In the genomic region with DNA sequence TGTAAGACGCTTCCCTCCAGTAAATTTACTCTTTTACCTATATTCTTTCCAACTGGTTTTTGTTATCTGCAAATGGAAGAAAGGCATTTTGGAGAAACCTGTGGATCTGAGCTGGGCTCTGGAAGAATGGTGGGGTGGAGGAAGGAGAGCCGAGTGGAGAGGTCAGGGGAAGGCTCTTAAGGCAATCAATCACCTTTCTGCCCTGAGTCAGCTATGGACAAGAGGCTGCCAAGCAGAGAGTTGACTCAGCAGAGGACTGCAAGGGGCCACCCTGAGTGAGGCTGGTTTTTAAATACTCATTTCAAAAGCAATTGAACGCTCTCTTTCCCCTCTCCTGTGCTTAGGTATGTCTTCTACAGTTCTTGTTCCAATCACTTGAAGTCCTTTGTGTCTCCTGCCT, we compare ENCODE assay signal across 12 cellular contexts.
DNase-seq lines count a peak whose midpoint lies in the region; ATAC-seq and TF ChIP-seq lines count a peak whose summit lies in the region.
"Had no signal": no experiment of that assay in that cellular context is flagged by ENCODE, and none has a peak within 500 bp of the region (broad histone marks: within the 10 kb centered on the region; RNA-seq: fewer than 3 reads in every experiment).

No MANE protein-coding gene starts in this region.

- H3K27ac ChIP-seq in thyroid gland (peak overlapping the region; percentile 14 to 75 (median 18)), Karpas-422 (ENCODE audit: low read length) (no peak overlapping the region)

- ATAC-seq in activated naive CD8-positive, alpha-beta T cell treated with anti-CD3 and anti-CD28 coated beads, Interleukin-2, amount 50 U/mL, for 24 hours = peak; percentile 26
- no peak for ATAC-seq in GM21786 (IDR thresholded peaks at IDR 0.05; ENCODE audit: unreplicated experiment)

- peaks cover 11% of the 10 kb centered on the region for H3K4me1 Mint-ChIP-seq in activated naive CD8-positive, alpha-beta T cell treated with anti-CD3 and anti-CD28 coated beads, Interleukin-2, amount 50 U/mL, for 24 hours
- H3K4me1 Mint-ChIP-seq in activated naive CD8-positive, alpha-beta T cell treated with anti-CD3 and anti-CD28 coated beads for 36 hours = peaks cover 9% of the 10 kb centered on the region
- H3K4me1 Mint-ChIP-seq: central memory CD8-positive, alpha-beta T cell had no signal

- H3K9me3 Mint-ChIP-seq in activated naive CD8-positive, alpha-beta T cell treated with anti-CD3 and anti-CD28 coated beads, Interleukin-2, amount 50 U/mL, for 24 hours = no peaks in the 10 kb centered on the region
- no peaks in the 10 kb centered on the region for H3K9me3 Mint-ChIP-seq in activated naive CD8-positive, alpha-beta T cell treated with anti-CD3 and anti-CD28 coated beads for 36 hours
- H3K9me3 Mint-ChIP-seq: CD4-positive, CD25-positive, alpha-beta regulatory T cell; central memory CD8-positive, alpha-beta T cell had no signal

- H3K36me3 Mint-ChIP-seq in activated naive CD8-positive, alpha-beta T cell treated with anti-CD3 and anti-CD28 coated beads, Interleukin-2, amount 50 U/mL, for 24 hours (ENCODE audit: low read depth) = no peaks in the 10 kb centered on the region
- no peaks in the 10 kb centered on the region for H3K36me3 Mint-ChIP-seq in activated naive CD8-positive, alpha-beta T cell treated with anti-CD3 and anti-CD28 coated beads for 36 hours
- H3K36me3 Mint-ChIP-seq: CD4-positive, CD25-positive, alpha-beta regulatory T cell had no signal

- no peaks in the 10 kb centered on the region for H3K9me2 ChIP-seq in Karpas-422 (replicated peaks; ENCODE audit: insufficient read depth, low read length)

- peaks cover 20% of the 10 kb centered on the region for H3K27me3 Mint-ChIP-seq in activated naive CD8-positive, alpha-beta T cell treated with anti-CD3 and anti-CD28 coated beads, Interleukin-2, amount 50 U/mL, for 24 hours
- H3K27me3 Mint-ChIP-seq in activated naive CD8-positive, alpha-beta T cell treated with anti-CD3 and anti-CD28 coated beads for 36 hours = peaks cover 29% of the 10 kb centered on the region

- H3K4me3 ChIP-seq in fibroblast of the aortic adventitia (ENCODE audit: low read depth, low read length) (no peak overlapping the region), thyroid gland (replicated peaks in 1 of 3) (no peak overlapping the region), Karpas-422 (ENCODE audit: low read length) (no peak overlapping the region)

- H3K4me3 Mint-ChIP-seq in activated naive CD8-positive, alpha-beta T cell treated with anti-CD3 and anti-CD28 coated beads, Interleukin-2, amount 50 U/mL, for 24 hours = no peak overlapping the region
- H3K4me3 Mint-ChIP-seq in activated naive CD8-positive, alpha-beta T cell treated with anti-CD3 and anti-CD28 coated beads for 36 hours = no peak overlapping the region
- H3K4me3 Mint-ChIP-seq: CD4-positive, CD25-positive, alpha-beta regulatory T cell; central memory CD8-positive, alpha-beta T cell had no signal

- TF ChIP-seq CTCF in fibroblast of the aortic adventitia (IDR thresholded peaks at IDR 0.05; ENCODE audit: insufficient read depth, low read length) (no peak), thyroid gland (IDR thresholded peaks at IDR 0.05) (no peak)

- H3K4me1 ChIP-seq in thyroid gland (peaks cover 17 to 31% of the 10 kb centered on the region in 2 donors), Karpas-422 (ENCODE audit: low read length) (no peaks in the 10 kb centered on the region)

- H3K27ac Mint-ChIP-seq in activated naive CD8-positive, alpha-beta T cell treated with anti-CD3 and anti-CD28 coated beads, Interleukin-2, amount 50 U/mL, for 24 hours = no peak overlapping the region
- no peak overlapping the region for H3K27ac Mint-ChIP-seq in activated naive CD8-positive, alpha-beta T cell treated with anti-CD3 and anti-CD28 coated beads for 36 hours
- H3K27ac Mint-ChIP-seq: CD4-positive, CD25-positive, alpha-beta regulatory T cell had no signal

- intact Hi-C loops in thyroid gland (cut with DNase I) = no loop called here

- H3K9me3 ChIP-seq in thyroid gland (no peaks in the 10 kb centered on the region), Karpas-422 (ENCODE audit: low read length) (no peaks in the 10 kb centered on the region)

- no peak for TF ChIP-seq POLR2A in thyroid gland (IDR thresholded peaks at IDR 0.05)

- no peak for DNase-seq in activated naive CD8-positive, alpha-beta T cell treated with anti-CD3 and anti-CD28 coated beads, Interleukin-2, amount 50 U/mL, for 24 hours
- no peak for DNase-seq in activated naive CD8-positive, alpha-beta T cell treated with anti-CD3 and anti-CD28 coated beads for 36 hours
- DNase-seq in NCI-H69 (lab: John Stamatoyannopoulos, UW) = peak; percentile 21
- peak; percentile 69 for DNase-seq in fibroblast of the aortic adventitia (ENCODE audit: low read depth)
- peak; percentile 76 to 77 for DNase-seq in thyroid gland
- DNase-seq in activated CD4-positive, CD25-positive, alpha-beta regulatory T cell (lab: John Stamatoyannopoulos, UW) = no peak
- no peak for DNase-seq in Karpas-422
- DNase-seq: activated CD4-positive, CD25-positive, alpha-beta regulatory T cell treated with anti-CD3 and anti-CD28 coated beads, Interleukin-2, amount 50 U/mL, for 72 hours; CD4-positive, CD25-positive, alpha-beta regulatory T cell; posterior cingulate gyrus had no signal

- H3K79me2 ChIP-seq in Karpas-422 (ENCODE audit: low read length) = no peaks in the 10 kb centered on the region

- H3K4me2 ChIP-seq in Karpas-422 (ENCODE audit: low read depth, low read length, poor library complexity, severe bottlenecking) = no peak overlapping the region

- no peaks in the 10 kb centered on the region for H4K20me1 ChIP-seq in Karpas-422 (ENCODE audit: insufficient read depth, low read depth, low read length)

- 44 to 45% methylated on average over 3 of the region's 3 CpGs for WGBS in thyroid gland, 2 donors

- H3K27me3 ChIP-seq in thyroid gland (no peaks in the 10 kb centered on the region), Karpas-422 (ENCODE audit: low read length) (no peaks in the 10 kb centered on the region)

- H3K9ac ChIP-seq in Karpas-422 (ENCODE audit: low read length) = no peak overlapping the region

- no peak overlapping the region for H2AFZ ChIP-seq in Karpas-422 (ENCODE audit: low read length)

- no peaks in the 10 kb centered on the region for H3K36me3 ChIP-seq in thyroid gland
- no peaks in the 10 kb centered on the region for H3K36me3 ChIP-seq in Karpas-422 (ENCODE audit: insufficient read depth, low read length)

Comparison
In these comparisons a context has a peak if more than half of its experiments do, and no peak if none do; other contexts are left out.
1. DNase-seq: peak in NCI-H69 (single experiment), fibroblast of the aortic adventitia (single experiment) and thyroid gland (2 of 2); none in activated naive CD8-positive, alpha-beta T cell treated with anti-CD3 and anti-CD28 coated beads, Interleukin-2, amount 50 U/mL, for 24 hours (single experiment), activated naive CD8-positive, alpha-beta T cell treated with anti-CD3 and anti-CD28 coated beads for 36 hours (single experiment), activated CD4-positive, CD25-positive, alpha-beta regulatory T cell (0 of 4) and Karpas-422 (single experiment).